In genomic region chr2:190980630-190981214, GRCh38 we compare ENCODE assay signal across 9 cellular contexts. TPM values are rescaled to one million over a fixed set of nuclear protein-coding genes. Genes with fewer than 3 reads are reported as not detected.
DNase-seq lines count a peak whose midpoint lies in the region; ATAC-seq and TF ChIP-seq lines count a peak whose summit lies in the region.
"Had no signal": no experiment of that assay in that cellular context is flagged by ENCODE, and none has a peak within 500 bp of the region (broad histone marks: within the 10 kb centered on the region; RNA-seq: fewer than 3 reads in every experiment).

No MANE protein-coding gene starts in this region.

- no peak overlapping the region for H2AFZ ChIP-seq in mammary epithelial cell (ENCODE audit: low read depth, low read length)
- H2AFZ ChIP-seq in PC-3 (ENCODE audit: low read length): no peak overlapping the region

- H3K36me3 ChIP-seq in breast epithelium (peaks cover 18% of the 10 kb centered on the region), mammary epithelial cell (ENCODE audit: insufficient read depth, low read length) (peaks cover 48% of the 10 kb centered on the region), PC-3 (ENCODE audit: low read depth, low read length) (peaks cover 84% of the 10 kb centered on the region), esophagus squamous epithelium (peaks cover 22 to 100% (median 75%) of the 10 kb centered on the region in 3 donors), subcutaneous abdominal adipose tissue (ENCODE audit: control insufficient read depth in 5 of 5, insufficient read depth in 5 of 5, low read length in 5 of 5) (peaks cover 65 to 98% (median 96%) of the 10 kb centered on the region in 5 donors)

- BruUV-seq in mammary epithelial cell (replicated peaks; lab: Mats Ljungman, UMichigan): no TSS peak
- BruUV-seq in PC-3 (replicated peaks; lab: Mats Ljungman, UMichigan): no TSS peak

- H3K9me3 ChIP-seq in breast epithelium (no peaks in the 10 kb centered on the region), mammary epithelial cell (replicated peaks; ENCODE audit: insufficient read depth, low read length) (no peaks in the 10 kb centered on the region), PC-3 (ENCODE audit: low read length) (no peaks in the 10 kb centered on the region), esophagus squamous epithelium (no peaks in the 10 kb centered on the region), subcutaneous abdominal adipose tissue (ENCODE audit: control insufficient read depth in 5 of 5, low read length in 5 of 5) (no peaks in the 10 kb centered on the region)
- H3K9me3 ChIP-seq: testis had no signal

- DNase-seq in breast epithelium (ENCODE audit: low spot score in 2 of 2) (no peak), mammary epithelial cell (no peak), PC-3 (no peak), esophagus squamous epithelium (lab: John Stamatoyannopoulos, UW) (no peak), DMS53 (lab: John Stamatoyannopoulos, UW) (no peak), cerebellar nuclear complex (lab: John Stamatoyannopoulos, UW) (no peak), RPMI8226 (no peak)

- POLR2A ChIA-PET in PC-3 (lab: Charles Lee; ENCODE audit: unreplicated experiment): no interaction called here

- CTCF ChIA-PET in mammary epithelial cell (lab: Charles Lee; ENCODE audit: low non-redundant PET): no interaction called here
- CTCF ChIA-PET in PC-3 (lab: Charles Lee): no interaction called here

- ATAC-seq in PC-3: no peak

- H3K4me3 ChIP-seq in breast epithelium (no peak overlapping the region), mammary epithelial cell (replicated peaks in 1 of 3; ENCODE audit: insufficient read depth in 1 of 3, low read depth in 2 of 3, low read length in 3 of 3) (no peak overlapping the region), PC-3 (ENCODE audit: low read length) (peak overlapping the region; percentile 21; the same call in 1 of the 2 replicates), esophagus squamous epithelium (no peak overlapping the region), subcutaneous abdominal adipose tissue (ENCODE audit: low read depth in 1 of 5, low read length in 5 of 5) (no peak overlapping the region)
- H3K4me3 ChIP-seq: testis had no signal

- TF ChIP-seq POLR2A in breast epithelium (IDR thresholded peaks at IDR 0.05): no peak
- TF ChIP-seq POLR2A in esophagus squamous epithelium (IDR thresholded peaks at IDR 0.05): no peak

- H3K9me2 ChIP-seq in PC-3 (replicated peaks; ENCODE audit: low read length): no peaks in the 10 kb centered on the region

- no peaks in the 10 kb centered on the region for H3F3A ChIP-seq in PC-3 (ENCODE audit: low read length, unreplicated experiment)

- H3K4me1 ChIP-seq in breast epithelium (no peaks in the 10 kb centered on the region), mammary epithelial cell (ENCODE audit: insufficient read depth, low read length) (peaks cover 19% of the 10 kb centered on the region), PC-3 (ENCODE audit: insufficient read depth, low read length) (peaks cover 46% of the 10 kb centered on the region), esophagus squamous epithelium (no peaks in the 10 kb centered on the region), subcutaneous abdominal adipose tissue (ENCODE audit: control insufficient read depth in 5 of 5, insufficient read depth in 5 of 5, low read length in 5 of 5) (peaks cover 0 to 20% (median 0%) of the 10 kb centered on the region in 5 donors)

- H3K27me3 ChIP-seq in breast epithelium: no peaks in the 10 kb centered on the region
- no peaks in the 10 kb centered on the region for H3K27me3 ChIP-seq in mammary epithelial cell (ENCODE audit: insufficient read depth, low read length)
- no peaks in the 10 kb centered on the region for H3K27me3 ChIP-seq in PC-3 (ENCODE audit: low read length)
- H3K27me3 ChIP-seq in esophagus squamous epithelium: no peaks in the 10 kb centered on the region
- no peaks in the 10 kb centered on the region for H3K27me3 ChIP-seq in subcutaneous abdominal adipose tissue (ENCODE audit: control insufficient read depth in 5 of 5, insufficient read depth in 4 of 5, low read length in 5 of 5)
- H3K27me3 ChIP-seq: testis had no signal

- no peaks in the 10 kb centered on the region for H4K20me1 ChIP-seq in mammary epithelial cell (ENCODE audit: insufficient read depth, low read length)
- H4K20me1 ChIP-seq in PC-3 (ENCODE audit: low read length): no peaks in the 10 kb centered on the region

- H3K79me2 ChIP-seq in mammary epithelial cell (ENCODE audit: insufficient read depth, low read length) (no peaks in the 10 kb centered on the region), PC-3 (ENCODE audit: low read length) (no peaks in the 10 kb centered on the region)

- TF ChIP-seq CTCF in breast epithelium (IDR thresholded peaks at IDR 0.05) (no peak), mammary epithelial cell (conservative IDR thresholded peaks at IDR 0.05 in 1 of 2, IDR thresholded peaks at IDR 0.05 in 1 of 2; ENCODE audit: extremely low read depth in 1 of 2, insufficient read depth in 1 of 2, low read depth in 1 of 2, low read length in 2 of 2) (no peak), PC-3 (conservative IDR thresholded peaks at IDR 0.05; ENCODE audit: low read depth, low read length) (no peak), esophagus squamous epithelium (IDR thresholded peaks at IDR 0.05) (no peak)

- intact Hi-C loops in breast epithelium (cut with DNase I; ENCODE audit: low total_unique reads): no loop called here
- intact Hi-C loops in mammary epithelial cell (cut with micrococcal nuclease): no loop called here
- intact Hi-C loops in PC-3 (cut with micrococcal nuclease): no loop called here
- intact Hi-C loops in esophagus squamous epithelium (cut with DNase I): no loop called here

- in situ Hi-C loops in mammary epithelial cell (cut with MboI; ENCODE audit: low sequenced_read_pairs in 2 of 2): no loop called here

- no peak overlapping the region for H3K4me2 ChIP-seq in mammary epithelial cell (ENCODE audit: insufficient read depth, low read depth, low read length)
- H3K4me2 ChIP-seq in PC-3 (ENCODE audit: low read length): peak overlapping the region; percentile 43; the same call in 1 of the 2 replicates

- H3K27ac ChIP-seq in breast epithelium (peak overlapping the region; percentile 56 to 76), mammary epithelial cell (ENCODE audit: insufficient read depth, low read depth, low read length) (no peak overlapping the region), PC-3 (ENCODE audit: low read length) (peak overlapping the region; percentile 61), esophagus squamous epithelium (peak overlapping the region in 3 of 4 donors; percentile 40 to 54 (median 45)), subcutaneous abdominal adipose tissue (ENCODE audit: low read depth, low read length) (peak overlapping the region; percentile 14)

- dilution Hi-C loops in mammary epithelial cell (cut with HindIII; ENCODE audit: low sequenced_read_pairs): no loop called here

- 100% methylated on average over 10 of the region's 10 CpGs for WGBS in mammary epithelial cell (ENCODE audit: low coverage, missing lambda C conversion rate)
- 84 to 85% methylated on average over 10 of the region's 10 CpGs for WGBS in esophagus squamous epithelium, 2 donors

- H3K9ac ChIP-seq in mammary epithelial cell (ENCODE audit: insufficient read depth, low read length): no peak overlapping the region
- H3K9ac ChIP-seq in PC-3 (ENCODE audit: low read length): no peak overlapping the region
- H3K9ac ChIP-seq in subcutaneous abdominal adipose tissue (ENCODE audit: low read length in 5 of 5): no peak overlapping the region

RNA-seq across cellular contexts. Expression of gene STAT1, which starts 33.2 kb away (rescaled TPM):
- total RNA-seq in breast epithelium: 10 to 100 TPM; 44.2 to 79.6 (median 59.4) TPM
- 10 to 100 TPM; 56.2 to 56.5 TPM for total RNA-seq in mammary epithelial cell
- 31.9 TPM for polyA plus RNA-seq in mammary epithelial cell
- 69.8 TPM for polyA minus RNA-seq in mammary epithelial cell
- 45.6 and 47.9 TPM in 2 replicates for total RNA-seq in PC-3 (2014; rRNA removed)
- 10 to 100 TPM; 23.6 to 58.9 (median 36.1) TPM for total RNA-seq in esophagus squamous epithelium
